Comparison of ENCODE assay signal across 10 cellular contexts in genomic region chr5:80569086-80569960, GRCh38. TPM values are rescaled to one million over a fixed set of nuclear protein-coding genes. Genes with fewer than 3 reads are reported as not detected.
A peak's percentile ranks its signal among the peaks of the same experiment; 100 is the strongest.
DNase-seq lines count a peak whose midpoint lies in the region; ATAC-seq and TF ChIP-seq lines count a peak whose summit lies in the region.
"Had no signal": no experiment of that assay in that cellular context is flagged by ENCODE, and none has a peak within 500 bp of the region (broad histone marks: within the 10 kb centered on the region; RNA-seq: fewer than 3 reads in every experiment).

No MANE protein-coding gene starts in this region.

- intact Hi-C loops in mucosa of descending colon (cut with DNase I, micrococcal nuclease), result no loop called here

- peak; percentile 29 for ATAC-seq in mucosa of descending colon
- ATAC-seq in HG03571 (IDR thresholded peaks at IDR 0.05; ENCODE audit: unreplicated experiment), result no peak
- ATAC-seq in GM18867 (IDR thresholded peaks at IDR 0.05; ENCODE audit: unreplicated experiment), result no peak

- no peak overlapping the region for H3K27ac ChIP-seq in BLaER1
- H3K27ac ChIP-seq in coronary artery, result no peak overlapping the region

- H3K27me3 ChIP-seq in BLaER1 (peaks cover 58% of the 10 kb centered on the region), HAP-1 (ENCODE audit: low read depth) (peaks cover 15% of the 10 kb centered on the region)

- DNase-seq in HAP-1 (ENCODE audit: low spot score in 2 of 2) (peak in 1 of 2 experiments; percentile 21), coronary artery (ENCODE audit: low spot score) (no peak), mucosa of descending colon (no peak), mucosa of gallbladder (ENCODE audit: low spot score) (no peak), AG08396 (ENCODE audit: low spot score) (no peak)
- DNase-seq: naive B cell, NCI-H1048 had no signal

- H3K9me3 ChIP-seq in BLaER1 (peaks cover 21% of the 10 kb centered on the region), HAP-1 (no peaks in the 10 kb centered on the region), mucosa of descending colon (no peaks in the 10 kb centered on the region)

- no peak for TF ChIP-seq CTCF in coronary artery (IDR thresholded peaks at IDR 0.05)
- no peak for TF ChIP-seq CTCF in mucosa of descending colon (IDR thresholded peaks at IDR 0.05)

- H3K4me2 ChIP-seq in BLaER1, result peak overlapping the region; percentile 70

- in situ Hi-C loops in HAP-1 (cut with MboI; ENCODE audit: low sequenced_read_pairs), result no loop called here

- peaks cover 12% of the 10 kb centered on the region; the same call in 1 of the 2 replicates for H3K4me1 ChIP-seq in BLaER1
- no peaks in the 10 kb centered on the region for H3K4me1 ChIP-seq in HAP-1
- H3K4me1 ChIP-seq in mucosa of descending colon (ENCODE audit: low read depth), result peaks cover 15% of the 10 kb centered on the region

- H3K9ac ChIP-seq in BLaER1, result no peak overlapping the region

- H4K20me1 ChIP-seq in BLaER1, result no peaks in the 10 kb centered on the region

- H3K4me3 ChIP-seq in BLaER1 (peak overlapping the region; percentile 57), HAP-1 (peak overlapping the region; percentile 36), coronary artery (peak overlapping the region; percentile 58), mucosa of descending colon (no peak overlapping the region)

- H3K36me3 ChIP-seq in BLaER1, result no peaks in the 10 kb centered on the region
- no peaks in the 10 kb centered on the region for H3K36me3 ChIP-seq in HAP-1 (replicated peaks)
- no peaks in the 10 kb centered on the region for H3K36me3 ChIP-seq in mucosa of descending colon (ENCODE audit: low read depth)

RNA-seq across cellular contexts. Expression of gene ANKRD34B, which starts 0.8 kb away (rescaled TPM):
- total RNA-seq in mucosa of descending colon (not detected), mucosa of gallbladder (not detected)
